10 cellular contexts compared by ENCODE assay signal in genomic region chr3:195151866-195152526, GRCh38.
DNase-seq lines count a peak whose midpoint lies in the region; ATAC-seq, FAIRE-seq and TF ChIP-seq lines count a peak whose summit lies in the region.
"Had no signal": no experiment of that assay in that cellular context is flagged by ENCODE, and none has a peak within 500 bp of the region (broad histone marks: within the 10 kb centered on the region; RNA-seq: fewer than 3 reads in every experiment).

No MANE protein-coding gene starts in this region.

- no peaks in the 10 kb centered on the region for H3K9me3 ChIP-seq in right cardiac atrium (ENCODE audit: control insufficient read depth, low read length)
- no peaks in the 10 kb centered on the region for H3K9me3 ChIP-seq in lower lobe of right lung

- DNase-seq in right cardiac atrium: no peak
- DNase-seq in left ventricle myocardium superior: no peak
- DNase-seq in bronchial epithelial cell (ENCODE audit: low read depth): peak; percentile 95
- DNase-seq in lower lobe of right lung: no peak
- no peak for DNase-seq in mesenteric fat pad (ENCODE audit: low spot score)
- DNase-seq in T-helper 9 cell: no peak
- DNase-seq in sciatic nerve (ENCODE audit: low spot score): no peak
- DNase-seq in lower leg skin (ENCODE audit: low spot score in 2 of 2): no peak
- DNase-seq: kidney, NCI-H1930 had no signal

- TF ChIP-seq CTCF in bronchial epithelial cell (IDR thresholded peaks at IDR 0.05; ENCODE audit: insufficient read depth, low read length, severe bottlenecking) (no peak), lower lobe of right lung (IDR thresholded peaks at IDR 0.05) (no peak), lower leg skin (IDR thresholded peaks at IDR 0.05) (no peak)

- peak overlapping the region; percentile 48 for H3K27ac ChIP-seq in right cardiac atrium (ENCODE audit: low read length)
- H3K27ac ChIP-seq in lower lobe of right lung: peak overlapping the region; percentile 90

- no peak for TF ChIP-seq POLR2A in lower leg skin (IDR thresholded peaks at IDR 0.05)

- intact Hi-C loops in right cardiac atrium (cut with DNase I): loop anchor here in 1 of 4 donors (10.0 kb wide), 1 partner anchor 103 kb away; no protein-coding TSS in a partner anchor
- intact Hi-C loops in left ventricle myocardium superior (cut with micrococcal nuclease): no loop called here
- intact Hi-C loops in lower lobe of right lung (cut with DNase I): no loop called here
- intact Hi-C loops in sciatic nerve (cut with DNase I): no loop called here
- intact Hi-C loops in lower leg skin (cut with DNase I; ENCODE audit: low total_unique reads): no loop called here

- FAIRE-seq in bronchial epithelial cell (lab: Jason Lieb, UNC): no peak

- H3K4me1 ChIP-seq in right cardiac atrium (ENCODE audit: control insufficient read depth, insufficient read depth, low read length) (peaks cover 23% of the 10 kb centered on the region), lower lobe of right lung (peaks cover 91% of the 10 kb centered on the region)

- 66% methylated on average over 11 of the region's 11 CpGs for WGBS in right cardiac atrium
- 79 to 83% methylated on average over 11 of the region's 11 CpGs for WGBS in lower leg skin, 2 donors

- H3K36me3 ChIP-seq in bronchial epithelial cell (ENCODE audit: control insufficient read depth, insufficient read depth, low read length): no peaks in the 10 kb centered on the region
- H3K36me3 ChIP-seq in lower lobe of right lung: no peaks in the 10 kb centered on the region

- no peak for ATAC-seq in right cardiac atrium
- ATAC-seq in left ventricle myocardium superior: no peak
- ATAC-seq in lower lobe of right lung: no peak
- ATAC-seq in sciatic nerve: no peak

- H3K4me3 ChIP-seq in right cardiac atrium (ENCODE audit: low read length): no peak overlapping the region
- no peak overlapping the region for H3K4me3 ChIP-seq in bronchial epithelial cell (ENCODE audit: low read depth, low read length)
- H3K4me3 ChIP-seq in lower lobe of right lung: no peak overlapping the region
- H3K4me3 ChIP-seq in lower leg skin (ENCODE audit: low read depth, poor library complexity, severe bottlenecking): no peak overlapping the region

- H3K27me3 ChIP-seq in right cardiac atrium (ENCODE audit: control insufficient read depth, insufficient read depth) (no peaks in the 10 kb centered on the region), bronchial epithelial cell (ENCODE audit: control insufficient read depth, insufficient read depth, low read length) (no peaks in the 10 kb centered on the region), lower lobe of right lung (ENCODE audit: low read depth) (no peaks in the 10 kb centered on the region)
